8 cellular contexts compared by ENCODE assay signal in genomic region chr5:93580387-93581100, GRCh38. TPM values are rescaled to one million over a fixed set of nuclear protein-coding genes. Genes with fewer than 3 reads are reported as not detected.
DNase-seq lines count a peak whose midpoint lies in the region; ATAC-seq, FAIRE-seq and TF ChIP-seq lines count a peak whose summit lies in the region.

No MANE protein-coding gene starts in this region.

- H3K36me3 Mint-ChIP-seq in activated naive CD4-positive, alpha-beta T cell treated with anti-CD3 and anti-CD28 coated beads, Interleukin-2, amount 50 U/mL, for 72 hours = peaks cover 7 to 23% of the 10 kb centered on the region in 2 donors

- no peaks in the 10 kb centered on the region for H3K9me1 ChIP-seq in keratinocyte (ENCODE audit: control insufficient read depth, extremely low read depth, insufficient read depth, low read length)

- FAIRE-seq in keratinocyte (lab: Jason Lieb, UNC) = no peak

- TF ChIP-seq CTCF in BE2C (IDR thresholded peaks at IDR 0.05; ENCODE audit: low read depth, low read length) (no peak), keratinocyte (optimal IDR thresholded peaks at IDR 0.05 in 1 of 3, IDR thresholded peaks at IDR 0.05 in 1 of 3, conservative IDR thresholded peaks at IDR 0.05 in 1 of 3; ENCODE audit: extremely low read depth in 1 of 3, insufficient read depth in 2 of 3, low read length in 3 of 3) (no peak), testis (IDR thresholded peaks at IDR 0.05) (no peak)

- H2AFZ ChIP-seq in keratinocyte (ENCODE audit: control insufficient read depth, low read length) = peak overlapping the region; percentile 91

- H3K79me2 ChIP-seq in keratinocyte (ENCODE audit: control insufficient read depth, insufficient read depth, low read length) = no peaks in the 10 kb centered on the region

- H3K27ac ChIP-seq in angular gyrus (ENCODE audit: low read depth, low read length) (peak overlapping the region; percentile 96), keratinocyte (ENCODE audit: control insufficient read depth, insufficient read depth, low read length) (no peak overlapping the region), testis (peak overlapping the region; percentile 72 to 77)

- no peak for ATAC-seq in HG03442 (IDR thresholded peaks at IDR 0.05; ENCODE audit: unreplicated experiment)
- no peak for ATAC-seq in activated naive CD4-positive, alpha-beta T cell treated with anti-CD3 and anti-CD28 coated beads, Interleukin-2, amount 50 U/mL, for 72 hours

- H3K27me3 ChIP-seq in BE2C (no peaks in the 10 kb centered on the region), keratinocyte (ENCODE audit: control insufficient read depth, extremely low read depth, insufficient read depth, low read length) (peaks cover 64% of the 10 kb centered on the region), testis (no peaks in the 10 kb centered on the region)

- DNase-seq in BE2C (peak; percentile 46), HCEC 1CT (peak; percentile 52), keratinocyte (ENCODE audit: low read depth, low spot score) (no peak), testis (no peak), cerebellar nuclear complex (lab: John Stamatoyannopoulos, UW) (no peak)
- DNase-seq in activated naive CD4-positive, alpha-beta T cell treated with anti-CD3 and anti-CD28 coated beads, Interleukin-2, amount 50 U/mL, for 72 hours (ENCODE audit: low spot score in 2 of 2) = no peak

- no peak overlapping the region for H3K27ac Mint-ChIP-seq in activated naive CD4-positive, alpha-beta T cell treated with anti-CD3 and anti-CD28 coated beads, Interleukin-2, amount 50 U/mL, for 72 hours

- dilution Hi-C loops in keratinocyte (cut with MboI; ENCODE audit: extremely low pct_ligation_motif_present, low sequenced_read_pairs) = no loop called here

- H3K4me3 ChIP-seq in BE2C (ENCODE audit: low read depth, low read length) (peak overlapping the region; percentile 93), keratinocyte (ENCODE audit: control insufficient read depth in 2 of 3, extremely low read depth in 1 of 3, insufficient read depth in 2 of 3, low read depth in 1 of 3, low read length in 3 of 3) (peak overlapping the region; percentile 31 to 83 (median 64)), testis (peak overlapping the region; percentile 63 to 72)

- 1% methylated on average over 49 of the region's 49 CpGs for WGBS in testis, 2 donors

- no peaks in the 10 kb centered on the region for H3K36me3 ChIP-seq in BE2C
- no peaks in the 10 kb centered on the region for H3K36me3 ChIP-seq in keratinocyte (ENCODE audit: control insufficient read depth in 2 of 2, extremely low read depth in 1 of 2, insufficient read depth in 2 of 2, low read length in 2 of 2)
- H3K36me3 ChIP-seq in testis (ENCODE audit: low read depth, missing control alignments) = no peaks in the 10 kb centered on the region

- H3K4me2 ChIP-seq in keratinocyte (ENCODE audit: control insufficient read depth, extremely low read depth, insufficient read depth, low read depth, low read length) = peak overlapping the region; percentile 98

- H3K9ac ChIP-seq in keratinocyte (ENCODE audit: control insufficient read depth, extremely low read depth, insufficient read depth, low read length) = peak overlapping the region; percentile 49

- TF ChIP-seq POLR2A in testis (IDR thresholded peaks at IDR 0.05) = no peak

- H4K20me1 ChIP-seq in keratinocyte (ENCODE audit: control insufficient read depth, extremely low read depth, insufficient read depth, low read length) = no peaks in the 10 kb centered on the region

- no peaks in the 10 kb centered on the region for H3K9me3 ChIP-seq in BE2C
- H3K9me3 ChIP-seq in keratinocyte (ENCODE audit: control insufficient read depth, low read depth, low read length) = no peaks in the 10 kb centered on the region
- no peaks in the 10 kb centered on the region for H3K9me3 ChIP-seq in testis

- H3K9me3 Mint-ChIP-seq in activated naive CD4-positive, alpha-beta T cell treated with anti-CD3 and anti-CD28 coated beads, Interleukin-2, amount 50 U/mL, for 72 hours = no peaks in the 10 kb centered on the region

- intact Hi-C loops in testis (cut with DNase I; ENCODE audit: low total_unique reads) = no loop called here

- H3K4me1 ChIP-seq in BE2C (no peaks in the 10 kb centered on the region), keratinocyte (ENCODE audit: control insufficient read depth, extremely low read depth, insufficient read depth, low read length) (peaks cover 8% of the 10 kb centered on the region), testis (peaks cover 10% of the 10 kb centered on the region)

RNA-seq across cellular contexts. Expression of gene NR2F1-AS1, which starts 0.5 kb away (rescaled TPM):
- 2.7 TPM for polyA plus RNA-seq in BE2C (2012; ENCODE audit: insufficient read depth, insufficient read length, low read depth)
- polyA plus RNA-seq in keratinocyte (0.06 to 0.33 TPM (median 0.25 TPM) in 3 replicates), testis (ENCODE audit: insufficient read depth, low read depth, low replicate concordance) (24.8 TPM)
- polyA plus RNA-seq in keratinocyte (2011; ENCODE audit: low read depth) = not detected
- polyA plus RNA-seq in keratinocyte (2011; cell fraction: cytosol; rRNA removed) = 0.19 and 0.61 TPM in 2 replicates
- 0.49 and 0.65 TPM in 2 replicates for polyA plus RNA-seq in keratinocyte (2011; cell fraction: nucleus; rRNA removed)
- 0.17 TPM in 1 of 2 replicates, not detected in the other for polyA plus RNA-seq in keratinocyte (2012; ENCODE audit: low replicate concordance)
- polyA minus RNA-seq in keratinocyte = 0.06 to 0.07 TPM in 2 of 3 replicates, not detected in the other
- polyA minus RNA-seq in keratinocyte (2011; cell fraction: cytosol; rRNA and poly(A)+ RNA removed) = not detected
- polyA minus RNA-seq in keratinocyte (2011; cell fraction: nucleus; rRNA and poly(A)+ RNA removed) = 0.21 and 0.70 TPM in 2 replicates
- total RNA-seq in testis = 10 to 100 TPM; 15.6 to 20.6 TPM
- total RNA-seq in activated naive CD4-positive, alpha-beta T cell treated with anti-CD3 and anti-CD28 coated beads, Interleukin-2, amount 50 U/mL, for 72 hours = not detected

RNA-seq across cellular contexts. Expression of gene NR2F1, which starts 2.5 kb away (rescaled TPM):
- polyA plus RNA-seq in BE2C (2012; ENCODE audit: insufficient read depth, insufficient read length, low read depth) = 13.1 TPM
- polyA plus RNA-seq in keratinocyte (0.03 TPM in 1 of 3 replicates, not detected in the others), testis (ENCODE audit: insufficient read depth, low read depth, low replicate concordance) (16.9 TPM)
- polyA plus RNA-seq in keratinocyte (2011; ENCODE audit: low read depth) = not detected
- polyA plus RNA-seq in keratinocyte (2011; cell fraction: cytosol; rRNA removed) = 0.06 TPM in 1 of 2 replicates, not detected in the other
- 0.05 and 0.13 TPM in 2 replicates for polyA plus RNA-seq in keratinocyte (2011; cell fraction: nucleus; rRNA removed)
- polyA plus RNA-seq in keratinocyte (2012; ENCODE audit: low replicate concordance) = not detected in 2 replicates
- 0.43 TPM in 1 of 3 replicates, not detected in the others for polyA minus RNA-seq in keratinocyte
- polyA minus RNA-seq in keratinocyte (2011; cell fraction: cytosol; rRNA and poly(A)+ RNA removed) = 2.7 TPM
- polyA minus RNA-seq in keratinocyte (2011; cell fraction: nucleus; rRNA and poly(A)+ RNA removed) = 0.53 and 0.54 TPM in 2 replicates
- 10 to 100 TPM; 16.0 to 22.7 TPM for total RNA-seq in testis
- not detected for total RNA-seq in activated naive CD4-positive, alpha-beta T cell treated with anti-CD3 and anti-CD28 coated beads, Interleukin-2, amount 50 U/mL, for 72 hours

Comparison
In these comparisons a context has a peak if more than half of its experiments do, and no peak if none do; other contexts are left out.
1. DNase-seq: peak in BE2C (single experiment) and HCEC 1CT (single experiment); none in keratinocyte (single experiment), testis (single experiment), activated naive CD4-positive, alpha-beta T cell treated with anti-CD3 and anti-CD28 coated beads, Interleukin-2, amount 50 U/mL, for 72 hours (0 of 2) and cerebellar nuclear complex (0 of 2).
2. RNA of gene NR2F1-AS1, which starts 0.5 kb away (total RNA-seq): 15.6 to 20.6 TPM in testis; not detected in activated naive CD4-positive, alpha-beta T cell treated with anti-CD3 and anti-CD28 coated beads, Interleukin-2, amount 50 U/mL, for 72 hours; every median in the first group is over 10 times any median in the second.
3. RNA of gene NR2F1, which starts 2.5 kb away (total RNA-seq): 16.0 to 22.7 TPM in testis; not detected in activated naive CD4-positive, alpha-beta T cell treated with anti-CD3 and anti-CD28 coated beads, Interleukin-2, amount 50 U/mL, for 72 hours; every median in the first group is over 10 times any median in the second.
4. Peak in every context shown above with its lines, with median percentiles within 50 percentile points of each other: H3K4me3 ChIP-seq.